20 cellular contexts compared by ENCODE assay signal in genomic region chr10:75664968-75665367, GRCh38.
"Had no signal": no experiment of that assay in that cellular context is flagged by ENCODE, and none has a peak within 500 bp of the region (broad histone marks: within the 10 kb centered on the region; RNA-seq: fewer than 3 reads in every experiment).

No MANE protein-coding gene starts in this region.

- H3K4me1 ChIP-seq: spleen had no signal

- ATAC-seq: left colon; left ventricle myocardium superior; natural killer cell; right cardiac atrium; stimulated activated memory B cell treated with anti-CD40 and anti-IgM and Interleukin-4, amounts not matched to agents 10 μg/mL and 1 μg/mL and 100 μg/mL, for 72 hours; stimulated activated naive CD8-positive, alpha-beta T cell treated with anti-CD3 and anti-CD28 coated beads, Interleukin-15, Interleukin-2, amounts not matched to agents 100 U/mL and 50 U/mL, for 24 hours had no signal

- H3K27ac ChIP-seq: psoas muscle, skin epidermis had no signal

- H3K36me3 ChIP-seq: ovary, spleen had no signal

- H3K9me3 ChIP-seq: ovary, psoas muscle, spleen had no signal

- DNase-seq: dermis blood vessel endothelial cell; effector memory CD4-positive, alpha-beta T cell; hypothalamus; immature natural killer cell; islet precursor cell; kidney glomerular epithelial cell; left colon; left ventricle myocardium superior; natural killer cell; occipital lobe; ovary; posterior cingulate gyrus; psoas muscle; spleen; stimulated activated CD4-positive, alpha-beta T cell treated with anti-CD3 and anti-CD28 coated beads, Interleukin-4, amount 100 ng/mL, for 4 hours; stimulated activated naive CD8-positive, alpha-beta T cell treated with anti-CD3 and anti-CD28 coated beads, Interleukin-15, Interleukin-2, amounts not matched to agents 100 U/mL and 50 U/mL, for 24 hours had no signal

- H3K4me3 ChIP-seq: lung, ovary, psoas muscle, skin epidermis, spleen had no signal

- H3K27me3 ChIP-seq: ovary, spleen had no signal
